8 cellular contexts compared by ENCODE assay signal in the genomic region with DNA sequence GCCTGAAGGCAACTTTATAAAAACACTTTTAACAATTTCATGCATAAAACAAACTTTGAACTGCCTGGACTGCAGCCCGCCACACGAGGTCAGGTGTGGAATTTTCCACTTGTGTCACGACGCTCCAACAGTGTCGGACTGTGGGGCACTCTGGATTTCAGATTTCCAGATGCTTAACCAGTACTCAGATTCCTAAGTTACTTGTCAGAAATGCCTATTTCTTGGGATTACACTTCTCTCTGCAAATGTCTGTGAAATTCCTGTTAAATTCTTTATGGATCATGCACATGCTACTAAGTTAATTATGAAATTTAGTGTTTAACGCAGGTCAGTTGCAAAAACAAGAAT. TPM values are rescaled to one million over a fixed set of nuclear protein-coding genes. Genes with fewer than 3 reads are reported as not detected.
DNase-seq lines count a peak whose midpoint lies in the region; ATAC-seq and TF ChIP-seq lines count a peak whose summit lies in the region.

No MANE protein-coding gene starts in this region.

- peaks cover 5% of the 10 kb centered on the region for H3F3A ChIP-seq in neural progenitor cell (ENCODE audit: low read depth)

- DNase-seq in AG10803 (ENCODE audit: low read depth), result peak; percentile 88
- DNase-seq in neural progenitor cell (ENCODE audit: low spot score), result no peak
- no peak for DNase-seq in NCI-H2227 treated with DMSO at 0.1 percent for 48 hours (lab: John Stamatoyannopoulos, UW)
- DNase-seq in SW 1271 (lab: John Stamatoyannopoulos, UW), result no peak
- no peak for DNase-seq in stimulated activated naive CD4-positive, alpha-beta T cell (lab: John Stamatoyannopoulos, UW)

- H3K27me3 Mint-ChIP-seq in neural progenitor cell (ENCODE audit: insufficient read depth, low read depth), result peaks cover 2% of the 10 kb centered on the region

- H3K4me3 ChIP-seq in AG10803 (ENCODE audit: low read length) (peak overlapping the region; percentile 66), HUES64 (ENCODE audit: low read length) (peak overlapping the region; percentile 43; the same call in 1 of the 2 replicates), ectodermal cell (ENCODE audit: insufficient read depth, low read depth, low read length) (peak overlapping the region; percentile 25), neural progenitor cell (peak overlapping the region; percentile 33)

- H3K9me3 ChIP-seq in HUES64 (ENCODE audit: insufficient read depth, low read depth, low read length) (no peaks in the 10 kb centered on the region), ectodermal cell (ENCODE audit: control insufficient read depth, low read length) (no peaks in the 10 kb centered on the region), neural progenitor cell (ENCODE audit: low read depth) (no peaks in the 10 kb centered on the region)

- H3K4me3 Mint-ChIP-seq in neural progenitor cell, result peak overlapping the region; percentile 80

- TF ChIP-seq CTCF in AG10803 (conservative IDR thresholded peaks at IDR 0.05; ENCODE audit: low read length), result no peak
- TF ChIP-seq CTCF in neural progenitor cell (IDR thresholded peaks at IDR 0.05), result no peak

- 76% methylated on average over 5 of the region's 6 CpGs for WGBS in HUES64
- 81 to 82% methylated on average over 6 of the region's 6 CpGs for WGBS in ectodermal cell, 2 experiments

- peaks cover 5% of the 10 kb centered on the region for H3K36me3 Mint-ChIP-seq in neural progenitor cell

- H3K36me3 ChIP-seq in HUES64 (ENCODE audit: insufficient read depth, low read length) (no peaks in the 10 kb centered on the region), ectodermal cell (ENCODE audit: control insufficient read depth, insufficient read depth, low read length) (no peaks in the 10 kb centered on the region), neural progenitor cell (no peaks in the 10 kb centered on the region)

- H4K20me1 ChIP-seq in neural progenitor cell (ENCODE audit: low read depth), result peaks cover 13% of the 10 kb centered on the region

- no peak overlapping the region for H3K27ac ChIP-seq in HUES64 (ENCODE audit: low read depth, low read length)
- no peak overlapping the region for H3K27ac ChIP-seq in ectodermal cell (ENCODE audit: insufficient read depth, low read depth, low read length, poor library complexity, severe bottlenecking)
- H3K27ac ChIP-seq in neural progenitor cell, result no peak overlapping the region

- no peaks in the 10 kb centered on the region for H3K9me3 Mint-ChIP-seq in neural progenitor cell

- H3K79me2 ChIP-seq in neural progenitor cell (ENCODE audit: low read depth), result peaks cover 9% of the 10 kb centered on the region

- peak overlapping the region; percentile 71 for H3K4me2 ChIP-seq in neural progenitor cell

- peaks cover 47% of the 10 kb centered on the region for H3K4me1 Mint-ChIP-seq in neural progenitor cell

- H3K27me3 ChIP-seq in HUES64 (ENCODE audit: insufficient read depth, low read length), result no peaks in the 10 kb centered on the region
- H3K27me3 ChIP-seq in ectodermal cell (ENCODE audit: control insufficient read depth, insufficient read depth, low read length, poor library complexity, severe bottlenecking), result no peaks in the 10 kb centered on the region
- H3K27me3 ChIP-seq in neural progenitor cell, result no peaks in the 10 kb centered on the region

- H3K4me1 ChIP-seq in HUES64 (ENCODE audit: insufficient read depth, low read length) (peaks cover 18% of the 10 kb centered on the region), ectodermal cell (ENCODE audit: control insufficient read depth, insufficient read depth, low read length) (peaks cover 22% of the 10 kb centered on the region), neural progenitor cell (peaks cover 16% of the 10 kb centered on the region)

- no peak overlapping the region for H2AFZ ChIP-seq in neural progenitor cell (replicated peaks)

- peak overlapping the region; percentile 48; the same call in 1 of the 2 replicates for H3K9ac ChIP-seq in HUES64 (ENCODE audit: low read depth, low read length)
- no peak overlapping the region for H3K9ac ChIP-seq in neural progenitor cell

- H3K27ac Mint-ChIP-seq in neural progenitor cell, result peak overlapping the region; percentile 29

- no peak for ATAC-seq in HG03175 (IDR thresholded peaks at IDR 0.05; ENCODE audit: unreplicated experiment)

RNA-seq across cellular contexts. Expression of gene GPER1, which starts 0.5 kb away (rescaled TPM):
- polyA plus RNA-seq in HUES64 (2013, experiment 1 of 2), result 0.40 TPM
- polyA plus RNA-seq in HUES64 (2013, experiment 2 of 2), result 0.38 TPM
- 2.6 TPM for polyA plus RNA-seq in ectodermal cell (2013, experiment 1 of 4)
- 2.9 TPM for polyA plus RNA-seq in ectodermal cell (2013, experiment 2 of 4)
- polyA plus RNA-seq in ectodermal cell (2013, experiment 3 of 4), result 2.6 TPM
- polyA plus RNA-seq in ectodermal cell (2013, experiment 4 of 4), result 3.2 TPM
- total RNA-seq in neural progenitor cell (ENCODE audit: low replicate concordance), result 1.2 and 1.3 TPM in 2 replicates

RNA-seq across cellular contexts. Expression of gene GPR146, which starts 43.1 kb away (rescaled TPM):
- polyA plus RNA-seq in HUES64 (2013, experiment 1 of 2), result 0.60 TPM
- polyA plus RNA-seq in HUES64 (2013, experiment 2 of 2), result 1.3 TPM
- 2.8 TPM for polyA plus RNA-seq in ectodermal cell (2013, experiment 1 of 4)
- polyA plus RNA-seq in ectodermal cell (2013, experiment 2 of 4), result 4.8 TPM
- 2.4 TPM for polyA plus RNA-seq in ectodermal cell (2013, experiment 3 of 4)
- polyA plus RNA-seq in ectodermal cell (2013, experiment 4 of 4), result 3.7 TPM
- 0.79 and 3.5 TPM in 2 replicates for total RNA-seq in neural progenitor cell (ENCODE audit: low replicate concordance)
